In the genomic region with DNA sequence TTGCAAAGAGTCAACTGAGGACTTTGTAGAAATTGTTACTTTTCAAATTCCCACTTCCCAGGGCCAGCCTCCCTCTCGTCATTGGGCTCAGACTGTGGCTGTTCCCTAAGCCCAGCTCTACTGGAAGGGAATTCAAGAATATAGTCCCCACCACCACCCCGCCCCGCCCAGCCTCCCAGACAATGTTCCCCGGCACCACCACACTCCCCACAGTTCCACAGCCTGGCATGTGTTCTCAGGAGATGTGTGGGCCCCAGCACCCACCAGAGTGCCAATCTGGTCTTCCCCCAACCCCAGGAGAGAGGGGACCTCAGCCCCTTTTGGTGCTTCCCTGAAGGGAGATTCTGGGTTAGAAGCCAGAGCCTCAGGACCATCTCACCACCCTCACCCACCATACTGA, we compare ENCODE assay signal across 15 cellular contexts.
A peak's percentile ranks its signal among the peaks of the same experiment; 100 is the strongest.
DNase-seq lines count a peak whose midpoint lies in the region; ATAC-seq and TF ChIP-seq lines count a peak whose summit lies in the region.
"Had no signal": no experiment of that assay in that cellular context is flagged by ENCODE, and none has a peak within 500 bp of the region (broad histone marks: within the 10 kb centered on the region; RNA-seq: fewer than 3 reads in every experiment).

No MANE protein-coding gene starts in this region.

- TF ChIP-seq CTCF in HFFc6 (IDR thresholded peaks at IDR 0.05) (no peak), mammary epithelial cell (conservative IDR thresholded peaks at IDR 0.05 in 1 of 2, IDR thresholded peaks at IDR 0.05 in 1 of 2; ENCODE audit: extremely low read depth in 1 of 2, insufficient read depth in 1 of 2, low read depth in 1 of 2, low read length in 2 of 2) (no peak)

- H3K4me1 Mint-ChIP-seq in HFFc6 (ENCODE audit: low read depth): peaks cover 82% of the 10 kb centered on the region

- ATAC-seq in GM19324 (IDR thresholded peaks at IDR 0.05; ENCODE audit: low FRiP score, unreplicated experiment) (no peak), HG03159 (IDR thresholded peaks at IDR 0.05; ENCODE audit: unreplicated experiment) (no peak), GM21367 (IDR thresholded peaks at IDR 0.05; ENCODE audit: unreplicated experiment) (no peak)
- ATAC-seq: natural killer cell had no signal

- peaks cover 4% of the 10 kb centered on the region for H3K27me3 Mint-ChIP-seq in HFFc6 (ENCODE audit: insufficient read depth)
- H3K27me3 Mint-ChIP-seq: activated naive CD8-positive, alpha-beta T cell; B cell had no signal

- no peak overlapping the region for H3K4me3 Mint-ChIP-seq in HFFc6
- H3K4me3 Mint-ChIP-seq: activated naive CD8-positive, alpha-beta T cell; B cell; natural killer cell had no signal

- no peaks in the 10 kb centered on the region for H3K9me3 Mint-ChIP-seq in HFFc6
- H3K9me3 Mint-ChIP-seq: natural killer cell had no signal

- H3K27ac ChIP-seq in mammary epithelial cell (ENCODE audit: insufficient read depth, low read depth, low read length): peak overlapping the region; percentile 91
- peak overlapping the region; percentile 98 for H3K27ac ChIP-seq in mesodermal cell (ENCODE audit: low read depth, low read length, severe bottlenecking)
- H3K27ac ChIP-seq in subcutaneous abdominal adipose tissue (ENCODE audit: low read depth, low read length): peak overlapping the region; percentile 89

- DNase-seq in HFFc6 (no peak), mammary epithelial cell (no peak), activated gamma-delta T cell (lab: John Stamatoyannopoulos, UW) (no peak)
- DNase-seq: activated CD4-positive, alpha-beta T cell treated with anti-CD3 and anti-CD28 coated beads for 4 hours; natural killer cell; NCI-H187; NCI-H526 treated with DMSO at 0.1 percent for 48 hours; stimulated activated naive CD4-positive, alpha-beta T cell had no signal

- no peaks in the 10 kb centered on the region for H3K79me2 ChIP-seq in mammary epithelial cell (ENCODE audit: insufficient read depth, low read length)

- BruUV-seq in mammary epithelial cell (replicated peaks; lab: Mats Ljungman, UMichigan): no TSS peak

- H3K4me1 ChIP-seq in mammary epithelial cell (ENCODE audit: insufficient read depth, low read length) (peaks cover 91% of the 10 kb centered on the region), mesodermal cell (ENCODE audit: control insufficient read depth, insufficient read depth, low read length, poor library complexity, severe bottlenecking) (peaks cover 67% of the 10 kb centered on the region), subcutaneous abdominal adipose tissue (ENCODE audit: control insufficient read depth in 5 of 5, insufficient read depth in 5 of 5, low read length in 5 of 5) (peaks cover 11 to 87% (median 75%) of the 10 kb centered on the region in 5 donors)

- WGBS in mammary epithelial cell (ENCODE audit: low coverage, missing lambda C conversion rate): 100% methylated on average over 1 of the region's 4 CpGs
- 89% methylated on average over 1 of the region's 4 CpGs; no CpG with 5 or more reads in 1 of the 2 experiments for WGBS in mesodermal cell (ENCODE audit: insufficient coverage in 2 of 2), 2 experiments

- no peak overlapping the region for H2AFZ ChIP-seq in mammary epithelial cell (ENCODE audit: low read depth, low read length)

- CTCF ChIA-PET in mammary epithelial cell (lab: Charles Lee; ENCODE audit: low non-redundant PET): no interaction called here

- peak overlapping the region; percentile 99 for H3K27ac Mint-ChIP-seq in HFFc6
- H3K27ac Mint-ChIP-seq: activated naive CD8-positive, alpha-beta T cell; B cell; natural killer cell had no signal

- H3K9me3 ChIP-seq in mammary epithelial cell (replicated peaks; ENCODE audit: insufficient read depth, low read length): no peaks in the 10 kb centered on the region
- no peaks in the 10 kb centered on the region for H3K9me3 ChIP-seq in mesodermal cell (ENCODE audit: control insufficient read depth, low read length)
- no peaks in the 10 kb centered on the region for H3K9me3 ChIP-seq in subcutaneous abdominal adipose tissue (ENCODE audit: control insufficient read depth in 5 of 5, low read length in 5 of 5)

- no peaks in the 10 kb centered on the region for H4K20me1 ChIP-seq in mammary epithelial cell (ENCODE audit: insufficient read depth, low read length)

- H3K4me3 ChIP-seq in mammary epithelial cell (replicated peaks in 1 of 3; ENCODE audit: insufficient read depth in 1 of 3, low read depth in 2 of 3, low read length in 3 of 3): no peak overlapping the region
- no peak overlapping the region for H3K4me3 ChIP-seq in mesodermal cell (ENCODE audit: extremely low read depth, insufficient read depth, low read length, poor library complexity, severe bottlenecking)
- H3K4me3 ChIP-seq in subcutaneous abdominal adipose tissue (ENCODE audit: low read depth in 1 of 5, low read length in 5 of 5): no peak overlapping the region

- in situ Hi-C loops in mammary epithelial cell (cut with MboI; ENCODE audit: low sequenced_read_pairs in 2 of 2): loop anchor here in 1 of 2 donors (10.0 kb wide), 1 partner anchor 85 kb away; no protein-coding TSS in a partner anchor

- dilution Hi-C loops in mammary epithelial cell (cut with HindIII; ENCODE audit: low sequenced_read_pairs): no loop called here

- no peak overlapping the region for H3K4me2 ChIP-seq in mammary epithelial cell (ENCODE audit: insufficient read depth, low read depth, low read length)

- intact Hi-C loops in mammary epithelial cell (cut with micrococcal nuclease): loop anchor here (5.0 to 10.0 kb wide), 2 partner anchors 53 to 245 kb away; partner anchors contain the start of genes PPP1R12B and UBE2T

- H3K9ac ChIP-seq in mammary epithelial cell (ENCODE audit: insufficient read depth, low read length): no peak overlapping the region
- peak overlapping the region in 1 of 5 donors; percentile 17 for H3K9ac ChIP-seq in subcutaneous abdominal adipose tissue (ENCODE audit: low read length in 5 of 5)

- H3K36me3 Mint-ChIP-seq in HFFc6 (ENCODE audit: low read depth): peaks cover 5% of the 10 kb centered on the region; the same call in 1 of the 2 replicates
- H3K36me3 Mint-ChIP-seq: natural killer cell had no signal

- no peaks in the 10 kb centered on the region for H3K27me3 ChIP-seq in mammary epithelial cell (ENCODE audit: insufficient read depth, low read length)
- H3K27me3 ChIP-seq in subcutaneous abdominal adipose tissue (ENCODE audit: control insufficient read depth in 5 of 5, insufficient read depth in 4 of 5, low read length in 5 of 5): no peaks in the 10 kb centered on the region

- H3K36me3 ChIP-seq in mammary epithelial cell (ENCODE audit: insufficient read depth, low read length): no peaks in the 10 kb centered on the region
- H3K36me3 ChIP-seq in mesodermal cell (ENCODE audit: control insufficient read depth, insufficient read depth, low read length): no peaks in the 10 kb centered on the region
- H3K36me3 ChIP-seq in subcutaneous abdominal adipose tissue (ENCODE audit: control insufficient read depth in 5 of 5, insufficient read depth in 5 of 5, low read length in 5 of 5): peaks cover 0 to 8% (median 2%) of the 10 kb centered on the region in 5 donors
